Comparison of ENCODE assay signal across 8 cellular contexts in genomic region chr19:41175825-41176734, GRCh38. TPM values are rescaled to one million over a fixed set of nuclear protein-coding genes. Genes with fewer than 3 reads are reported as not detected.
DNase-seq lines count a peak whose midpoint lies in the region; ATAC-seq, FAIRE-seq and TF ChIP-seq lines count a peak whose summit lies in the region.

No MANE protein-coding gene starts in this region.

- no peak for TF ChIP-seq CTCF in adrenal gland (IDR thresholded peaks at IDR 0.05)
- TF ChIP-seq CTCF in D721Med (IDR thresholded peaks at IDR 0.05; ENCODE audit: insufficient read depth, missing control alignments): no peak

- H3K4me3 ChIP-seq in SJSA1: peak overlapping the region; percentile 15
- peak overlapping the region in 2 of 4 donors; percentile 21 to 35 for H3K4me3 ChIP-seq in adrenal gland
- H3K4me3 ChIP-seq in iPS-18c (ENCODE audit: insufficient read depth, low read depth, low read length): peak overlapping the region; percentile 12

- FAIRE-seq in H54 (lab: Jason Lieb, UNC) (no peak), D721Med (lab: Jason Lieb, UNC) (no peak)

- 16 to 33% (median 24%) methylated on average over 13 of the region's 13 CpGs for WGBS in adrenal gland, 4 donors

- intact Hi-C loops in adrenal gland (cut with DNase I): no loop called here

- ATAC-seq in HG02938 (IDR thresholded peaks at IDR 0.05; ENCODE audit: unreplicated experiment): no peak

- TF ChIP-seq POLR2A in H54 (IDR thresholded peaks at IDR 0.05; ENCODE audit: low read depth, low read length) (no peak), adrenal gland (IDR thresholded peaks at IDR 0.05) (peak in 1 of 2 donors; percentile 55)

- DNase-seq in H54 (ENCODE audit: insufficient read length, low spot score): peak; percentile 93
- DNase-seq in SJSA1 (ENCODE audit: low read depth in 1 of 2, low spot score in 2 of 2): peak; percentile 84 to 93
- peak; percentile 70 to 92 (median 90) for DNase-seq in adrenal gland
- peak; percentile 33 for DNase-seq in stimulated activated CD4-positive, alpha-beta T cell treated with anti-CD3 and anti-CD28 coated beads, Interleukin-1b, Interleukin-23, amount 100 ng/mL, for 48 hours
- DNase-seq in D721Med (ENCODE audit: insufficient read length, low spot score): no peak
- DNase-seq in NCI-H1048 (lab: John Stamatoyannopoulos, UW): no peak

- peak overlapping the region; percentile 73 for H3K27ac ChIP-seq in SJSA1
- H3K27ac ChIP-seq in adrenal gland: peak overlapping the region in 4 of 5 donors; percentile 35 to 76 (median 66)

- no peaks in the 10 kb centered on the region for H3K36me3 ChIP-seq in SJSA1
- no peaks in the 10 kb centered on the region for H3K36me3 ChIP-seq in adrenal gland (replicated peaks in 1 of 2)

- no peaks in the 10 kb centered on the region for H3K27me3 ChIP-seq in SJSA1 (replicated peaks)
- H3K27me3 ChIP-seq in adrenal gland: no peaks in the 10 kb centered on the region

- H3K4me1 ChIP-seq in SJSA1 (replicated peaks) (peaks cover 14% of the 10 kb centered on the region), adrenal gland (replicated peaks in 1 of 2) (peaks cover 11 to 14% of the 10 kb centered on the region in 2 donors)

- no peaks in the 10 kb centered on the region for H3K9me3 ChIP-seq in SJSA1 (replicated peaks)
- no peaks in the 10 kb centered on the region for H3K9me3 ChIP-seq in adrenal gland (replicated peaks in 1 of 3)
- H3K9me3 ChIP-seq in iPS-18c (ENCODE audit: control insufficient read depth, insufficient read depth, low read length): no peaks in the 10 kb centered on the region

RNA-seq across cellular contexts. Expression of gene CYP2S1, which starts 16.9 kb away (rescaled TPM):
- total RNA-seq in SJSA1 (2014; rRNA removed; shearing (Covaris generic)): not detected in 2 replicates
- total RNA-seq in adrenal gland: 1 to 10 TPM; 1.4 to 4.7 (median 2.2) TPM
- 1 to 10 TPM in 2 of 3 donors, under 1 TPM in 1; 0.84 to 1.2 (median 1.2) TPM for polyA plus RNA-seq in adrenal gland

RNA-seq across cellular contexts. Expression of gene AXL, which starts 42.9 kb away (rescaled TPM):
- 181 and 224 TPM in 2 replicates for total RNA-seq in SJSA1 (2014; rRNA removed; shearing (Covaris generic))
- total RNA-seq in adrenal gland: 100 to 1,000 TPM in 1 of 8 donors, 10 to 100 TPM in 7; 47.6 to 105 (median 61.3) TPM
- 10 to 100 TPM; 12.0 to 18.1 (median 16.8) TPM for polyA plus RNA-seq in adrenal gland

Comparison
In these comparisons a context has a peak if more than half of its experiments do, and no peak if none do; other contexts are left out.
1. DNase-seq: peak in H54 (single experiment), SJSA1 (2 of 2), adrenal gland (7 of 7) and stimulated activated CD4-positive, alpha-beta T cell treated with anti-CD3 and anti-CD28 coated beads, Interleukin-1b, Interleukin-23, amount 100 ng/mL, for 48 hours (single experiment); none in D721Med (single experiment) and NCI-H1048 (single experiment).